Comparison of ENCODE assay signal across 29 cellular contexts in genomic region chr16:2934450-2934849, GRCh38. TPM values are rescaled to one million over a fixed set of nuclear protein-coding genes. Genes with fewer than 3 reads are reported as not detected.
"Had no signal": no experiment of that assay in that cellular context is flagged by ENCODE, and none has a peak within 500 bp of the region (broad histone marks: within the 10 kb centered on the region; RNA-seq: fewer than 3 reads in every experiment).

No MANE protein-coding gene starts in this region.

- H3K27me3 ChIP-seq: breast epithelium, colonic mucosa, dorsolateral prefrontal cortex, esophagus muscularis mucosa, gastrocnemius medialis, right lobe of liver, stomach, suprapubic skin, tibial nerve had no signal

- H3K9me3 Mint-ChIP-seq: activated CD4-positive, alpha-beta memory T cell treated with anti-CD3 and anti-CD28 coated beads, Interleukin-2, amount 10 ng/mL, durations not matched to agents 7 days and 5 days; activated CD4-positive, alpha-beta T cell treated with anti-CD3 and anti-CD28 coated beads, Interleukin-2, amount 10 ng/mL, durations not matched to agents 24 days and 14 days; activated naive CD8-positive, alpha-beta T cell treated with anti-CD3 and anti-CD28 coated beads for 36 hours; activated T-helper 1 cell treated with anti-CD3 and anti-CD28 coated beads, Interleukin-12 subunit alpha, Interleukin-12 subunit beta, Interleukin-2, Interleukin-4 antibody, amounts not matched to agents 30 ng/mL and 10 ng/mL and 1 ng/mL, durations not matched to agents 14 hours and 24 hours and 36 hours; central memory CD8-positive, alpha-beta T cell; effector memory CD8-positive, alpha-beta T cell; naive thymus-derived CD4-positive, alpha-beta T cell; neural crest cell; T-helper 2 cell treated with Interferon-gamma antibody and Interleukin-4, amounts not matched to agents 5 μg/mL and 100 μg/mL, for 36 hours had no signal

- H3K36me3 ChIP-seq: breast epithelium had no signal

- H3K4me1 ChIP-seq: breast epithelium, colonic mucosa, esophagus muscularis mucosa, gastrocnemius medialis, lower lobe of right lung, right lobe of liver, stomach, suprapubic skin, tibial nerve had no signal

- H3K27me3 Mint-ChIP-seq: activated CD4-positive, alpha-beta memory T cell treated with anti-CD3 and anti-CD28 coated beads, Interleukin-2, amount 10 ng/mL, durations not matched to agents 7 days and 5 days; activated CD4-positive, alpha-beta T cell treated with anti-CD3 and anti-CD28 coated beads, Interleukin-2, amount 10 ng/mL, durations not matched to agents 24 days and 14 days; activated naive CD8-positive, alpha-beta T cell treated with anti-CD3 and anti-CD28 coated beads for 36 hours; central memory CD8-positive, alpha-beta T cell; effector memory CD8-positive, alpha-beta T cell; naive thymus-derived CD4-positive, alpha-beta T cell had no signal

- H3K4me3 Mint-ChIP-seq: activated CD4-positive, alpha-beta memory T cell treated with anti-CD3 and anti-CD28 coated beads, Interleukin-2, amount 10 ng/mL, durations not matched to agents 7 days and 5 days; activated CD4-positive, alpha-beta T cell treated with anti-CD3 and anti-CD28 coated beads, Interleukin-2, amount 10 ng/mL, durations not matched to agents 24 days and 14 days; activated naive CD8-positive, alpha-beta T cell treated with anti-CD3 and anti-CD28 coated beads for 36 hours; activated T-helper 1 cell treated with anti-CD3 and anti-CD28 coated beads, Interleukin-12 subunit alpha, Interleukin-12 subunit beta, Interleukin-2, Interleukin-4 antibody, amounts not matched to agents 30 ng/mL and 10 ng/mL and 1 ng/mL, durations not matched to agents 14 hours and 24 hours and 36 hours; central memory CD8-positive, alpha-beta T cell; effector memory CD8-positive, alpha-beta T cell; naive thymus-derived CD4-positive, alpha-beta T cell; neural crest cell; T-helper 2 cell treated with Interferon-gamma antibody and Interleukin-4, amounts not matched to agents 5 μg/mL and 100 μg/mL, for 36 hours had no signal

- H3K27ac Mint-ChIP-seq: activated CD4-positive, alpha-beta memory T cell treated with anti-CD3 and anti-CD28 coated beads, Interleukin-2, amount 10 ng/mL, durations not matched to agents 7 days and 5 days; activated CD4-positive, alpha-beta T cell treated with anti-CD3 and anti-CD28 coated beads, Interleukin-2, amount 10 ng/mL, durations not matched to agents 24 days and 14 days; activated naive CD8-positive, alpha-beta T cell treated with anti-CD3 and anti-CD28 coated beads for 36 hours; activated T-helper 1 cell treated with anti-CD3 and anti-CD28 coated beads, Interleukin-12 subunit alpha, Interleukin-12 subunit beta, Interleukin-2, Interleukin-4 antibody, amounts not matched to agents 30 ng/mL and 10 ng/mL and 1 ng/mL, durations not matched to agents 14 hours and 24 hours and 36 hours; T-helper 2 cell treated with Interferon-gamma antibody and Interleukin-4, amounts not matched to agents 5 μg/mL and 100 μg/mL, for 36 hours had no signal

- H3K27ac ChIP-seq: breast epithelium, colonic mucosa, dorsolateral prefrontal cortex, esophagus muscularis mucosa, gastrocnemius medialis, lower lobe of right lung, right lobe of liver, skin epidermis, stomach, suprapubic skin, tibial nerve, VCaP had no signal

- H3K9me3 ChIP-seq: breast epithelium, colonic mucosa, esophagus muscularis mucosa, gastrocnemius medialis, lower lobe of right lung, right lobe of liver, stomach, suprapubic skin, tibial nerve had no signal

- H3K4me3 ChIP-seq: breast epithelium, colonic mucosa, dorsolateral prefrontal cortex, esophagus muscularis mucosa, gastrocnemius medialis, lower lobe of right lung, right lobe of liver, skin epidermis, stomach, suprapubic skin, tibial nerve had no signal

- H3K4me1 Mint-ChIP-seq: activated CD4-positive, alpha-beta memory T cell treated with anti-CD3 and anti-CD28 coated beads, Interleukin-2, amount 10 ng/mL, durations not matched to agents 7 days and 5 days; activated naive CD8-positive, alpha-beta T cell treated with anti-CD3 and anti-CD28 coated beads for 36 hours; central memory CD8-positive, alpha-beta T cell; neural crest cell had no signal

- DNase-seq: activated CD4-positive, alpha-beta memory T cell treated with anti-CD3 and anti-CD28 coated beads, Interleukin-2, amount 10 ng/mL, durations not matched to agents 7 days and 5 days; activated CD4-positive, alpha-beta T cell treated with anti-CD3 and anti-CD28 coated beads, Interleukin-2, amount 10 ng/mL, durations not matched to agents 24 days and 14 days; activated gamma-delta T cell; activated naive CD8-positive, alpha-beta T cell treated with anti-CD3 and anti-CD28 coated beads for 36 hours; amniotic stem cell; colonic mucosa; dorsolateral prefrontal cortex; effector memory CD8-positive, alpha-beta T cell; gastrocnemius medialis; kidney; lower lobe of right lung; naive thymus-derived CD4-positive, alpha-beta T cell; occipital lobe; right lobe of liver; stimulated activated CD4-positive, alpha-beta T cell treated with anti-CD3 and anti-CD28 coated beads, Interleukin-1b, Interleukin-23, amount 100 ng/mL, for 48 hours; stomach had no signal

- ATAC-seq: activated CD4-positive, CD25-positive, alpha-beta regulatory T cell treated with anti-CD3 and anti-CD28 coated beads, Interleukin-2, amount 50 U/mL, for 24 hours; effector memory CD8-positive, alpha-beta T cell; gastrocnemius medialis; lower lobe of right lung; naive thymus-derived CD4-positive, alpha-beta T cell; right lobe of liver had no signal

RNA-seq across cellular contexts. Expression of gene KREMEN2, which starts 29.6 kb away (rescaled TPM):
- total RNA-seq: activated CD4-positive, alpha-beta memory T cell treated with anti-CD3 and anti-CD28 coated beads, Interleukin-2, amount 10 ng/mL, durations not matched to agents 7 days and 5 days; activated naive CD8-positive, alpha-beta T cell treated with anti-CD3 and anti-CD28 coated beads for 36 hours; gastrocnemius medialis; kidney; lower lobe of right lung; mesenteric fat pad; naive thymus-derived CD4-positive, alpha-beta T cell; occipital lobe; right lobe of liver; tibial nerve had no signal
- polyA plus RNA-seq: naive thymus-derived CD4-positive, alpha-beta T cell; urinary bladder had no signal

RNA-seq across cellular contexts. Expression of gene PKMYT1, which starts 45.8 kb away (rescaled TPM):
- polyA plus RNA-seq: naive thymus-derived CD4-positive, alpha-beta T cell had no signal
